In genomic region chr3:49121244-49121671, GRCh38 we compare ENCODE assay signal across 8 cellular contexts. TPM values are rescaled to one million over a fixed set of nuclear protein-coding genes. Genes with fewer than 3 reads are reported as not detected.
A peak's percentile ranks its signal among the peaks of the same experiment; 100 is the strongest.
DNase-seq lines count a peak whose midpoint lies in the region; ATAC-seq and TF ChIP-seq lines count a peak whose summit lies in the region.

No MANE protein-coding gene starts in this region.

- peaks cover 18% of the 10 kb centered on the region for H3K36me3 Mint-ChIP-seq in activated naive CD4-positive, alpha-beta T cell treated with anti-CD3 and anti-CD28 coated beads, Interleukin-2, amount 10 ng/mL, durations not matched to agents 7 days and 5 days

- DNase-seq in activated naive CD4-positive, alpha-beta T cell treated with anti-CD3 and anti-CD28 coated beads, Interleukin-2, amount 10 ng/mL, durations not matched to agents 7 days and 5 days: peak; percentile 28
- DNase-seq in activated naive CD4-positive, alpha-beta T cell (lab: John Stamatoyannopoulos, UW): no peak
- DNase-seq in astrocyte of the cerebellum (ENCODE audit: low read depth) (no peak), upper lobe of right lung (no peak), NCI-H146 (lab: John Stamatoyannopoulos, UW) (no peak), SKM-1 (lab: John Stamatoyannopoulos, UW; ENCODE audit: unreplicated experiment) (no peak)

- ATAC-seq in upper lobe of right lung (no peak), GM18907 (IDR thresholded peaks at IDR 0.05; ENCODE audit: unreplicated experiment) (no peak)

- H3K4me3 ChIP-seq in astrocyte of the cerebellum (ENCODE audit: low read depth, low read length) (peak overlapping the region; percentile 85), mesodermal cell (ENCODE audit: extremely low read depth, insufficient read depth, low read length, poor library complexity, severe bottlenecking) (peak overlapping the region; percentile 67), upper lobe of right lung (peak overlapping the region; percentile 75)

- in situ Hi-C loops in astrocyte of the cerebellum (cut with HindIII; ENCODE audit: low sequenced_read_pairs): no loop called here

- TF ChIP-seq CTCF in astrocyte of the cerebellum (IDR thresholded peaks at IDR 0.05; ENCODE audit: low read depth, low read length, missing control alignments) (no peak), upper lobe of right lung (IDR thresholded peaks at IDR 0.05) (no peak)

- no peaks in the 10 kb centered on the region for H3K9me3 Mint-ChIP-seq in activated naive CD4-positive, alpha-beta T cell treated with anti-CD3 and anti-CD28 coated beads, Interleukin-2, amount 10 ng/mL, durations not matched to agents 7 days and 5 days

- H3K4me3 Mint-ChIP-seq in activated naive CD4-positive, alpha-beta T cell treated with anti-CD3 and anti-CD28 coated beads, Interleukin-2, amount 10 ng/mL, durations not matched to agents 7 days and 5 days: peak overlapping the region; percentile 87

- WGBS in mesodermal cell (ENCODE audit: insufficient coverage in 2 of 2), 2 experiments: 90% methylated on average over 9 to 10 of the region's 14 CpGs

- H3K27ac ChIP-seq in mesodermal cell (ENCODE audit: low read depth, low read length, severe bottlenecking) (peak overlapping the region; percentile 98), upper lobe of right lung (peak overlapping the region; percentile 87)

- H3K27ac Mint-ChIP-seq in activated naive CD4-positive, alpha-beta T cell treated with anti-CD3 and anti-CD28 coated beads, Interleukin-2, amount 10 ng/mL, durations not matched to agents 7 days and 5 days: peak overlapping the region; percentile 92

- CTCF ChIA-PET in activated naive CD4-positive, alpha-beta T cell treated with anti-CD3 and anti-CD28 coated beads, Interleukin-2, amount 10 ng/mL, durations not matched to agents 7 days and 5 days (lab: Charles Lee): interaction anchor here (0.6 to 1.4 kb wide), 3 partner anchors 27 to 352 kb away, joined by 3 to 4 read pairs (median 3); partner anchors contain the start of genes NDUFAF3 and QRICH1

- H3K4me1 Mint-ChIP-seq in activated naive CD4-positive, alpha-beta T cell treated with anti-CD3 and anti-CD28 coated beads, Interleukin-2, amount 10 ng/mL, durations not matched to agents 7 days and 5 days: peaks cover 24% of the 10 kb centered on the region

- H3K4me1 ChIP-seq in mesodermal cell (ENCODE audit: control insufficient read depth, insufficient read depth, low read length, poor library complexity, severe bottlenecking) (peaks cover 6% of the 10 kb centered on the region), upper lobe of right lung (peaks cover 17% of the 10 kb centered on the region)

- H3K27me3 ChIP-seq in upper lobe of right lung: no peaks in the 10 kb centered on the region

- intact Hi-C loops in upper lobe of right lung (cut with DNase I): no loop called here

- no peaks in the 10 kb centered on the region for H3K9me3 ChIP-seq in mesodermal cell (ENCODE audit: control insufficient read depth, low read length)
- H3K9me3 ChIP-seq in upper lobe of right lung: no peaks in the 10 kb centered on the region

- H3K36me3 ChIP-seq in mesodermal cell (ENCODE audit: control insufficient read depth, insufficient read depth, low read length) (peaks cover 79% of the 10 kb centered on the region), upper lobe of right lung (peaks cover 72% of the 10 kb centered on the region)

- no peaks in the 10 kb centered on the region for H3K27me3 Mint-ChIP-seq in activated naive CD4-positive, alpha-beta T cell treated with anti-CD3 and anti-CD28 coated beads, Interleukin-2, amount 10 ng/mL, durations not matched to agents 7 days and 5 days

RNA-seq across cellular contexts. Expression of gene USP19, which starts 0.6 kb away (rescaled TPM):
- 38.8 TPM for polyA plus RNA-seq in mesodermal cell (2013, experiment 1 of 2)
- polyA plus RNA-seq in mesodermal cell (2013, experiment 2 of 2): 33.9 TPM
- 63.9 TPM for total RNA-seq in upper lobe of right lung

RNA-seq across cellular contexts. Expression of gene LAMB2, which starts 11.6 kb away (rescaled TPM):
- polyA plus RNA-seq in mesodermal cell (2013, experiment 1 of 2): 221 TPM
- polyA plus RNA-seq in mesodermal cell (2013, experiment 2 of 2): 188 TPM
- total RNA-seq in upper lobe of right lung: 489 TPM

RNA-seq across cellular contexts. Expression of gene QARS1, which starts 16.7 kb away (rescaled TPM):
- 284 TPM for polyA plus RNA-seq in mesodermal cell (2013, experiment 1 of 2)
- polyA plus RNA-seq in mesodermal cell (2013, experiment 2 of 2): 241 TPM
- 172 TPM for total RNA-seq in upper lobe of right lung

RNA-seq across cellular contexts. Expression of gene QRICH1, which starts 27.4 kb away (rescaled TPM):
- polyA plus RNA-seq in mesodermal cell (2013, experiment 1 of 2): 94.6 TPM
- 92.0 TPM for polyA plus RNA-seq in mesodermal cell (2013, experiment 2 of 2)
- 83.9 TPM for total RNA-seq in upper lobe of right lung

RNA-seq across cellular contexts. Expression of gene CCDC71, which starts 44.9 kb away (rescaled TPM):
- 26.5 TPM for polyA plus RNA-seq in mesodermal cell (2013, experiment 1 of 2)
- 20.6 TPM for polyA plus RNA-seq in mesodermal cell (2013, experiment 2 of 2)
- total RNA-seq in upper lobe of right lung: 22.1 TPM
